In genomic region chr9:105360344-105360743, GRCh38 we compare ENCODE assay signal across 1 cellular context.
TF ChIP-seq lines count a peak whose summit lies in the region.

No MANE protein-coding gene starts in this region.

TF ChIP-seq in HCT116, 20 proteins besides CTCF, POLR2A, EP300 and RAD21 (continued from another document):
- TF ChIP-seq FOSL1 (IDR thresholded peaks at IDR 0.05; ENCODE audit: low read depth), result no peak
- no peak for TF ChIP-seq EGR1 (IDR thresholded peaks at IDR 0.05; ENCODE audit: low read depth)
- no peak for TF ChIP-seq SRF (IDR thresholded peaks at IDR 0.05; ENCODE audit: low read depth)
- no peak for TF ChIP-seq EZH2phosphoT487 (IDR thresholded peaks at IDR 0.05; ENCODE audit: borderline replicate concordance)
- no peak for TF ChIP-seq MAX (IDR thresholded peaks at IDR 0.05)
- no peak for TF ChIP-seq CBX3 (IDR thresholded peaks at IDR 0.05; ENCODE audit: low read depth)
- no peak for TF ChIP-seq ZBTB33 (IDR thresholded peaks at IDR 0.05; ENCODE audit: extremely low read depth, insufficient replicate concordance, low read length)
- TF ChIP-seq EZH2 (IDR thresholded peaks at IDR 0.05), result no peak
- no peak for TF ChIP-seq ZFX (IDR thresholded peaks at IDR 0.05)
- no peak for TF ChIP-seq JUND (IDR thresholded peaks at IDR 0.05)
- no peak for TF ChIP-seq CEBPB (IDR thresholded peaks at IDR 0.05; ENCODE audit: low read depth)
- TF ChIP-seq YY1 (IDR thresholded peaks at IDR 0.05; ENCODE audit: extremely low read depth, insufficient replicate concordance, low read depth, low read length), result no peak
- no peak for TF ChIP-seq ATF3 (IDR thresholded peaks at IDR 0.05)
- TF ChIP-seq SIN3A (IDR thresholded peaks at IDR 0.05; ENCODE audit: low read depth), result no peak
- TF ChIP-seq TCF7L2 (IDR thresholded peaks at IDR 0.05; ENCODE audit: borderline replicate concordance, extremely low read depth, insufficient read depth, insufficient read length), result no peak
